ENCODE assay signal across 2 cellular contexts in genomic region chr19:5814847-5815246, GRCh38.
TF ChIP-seq lines count a peak whose summit lies in the region.

No MANE protein-coding gene starts in this region.

TF ChIP-seq in A549, 52 proteins besides CTCF, POLR2A, EP300 and RAD21:
- TF ChIP-seq ZSCAN20 (CRISPR knock-in tag; IDR thresholded peaks at IDR 0.05) = no peak
- TF ChIP-seq SREBF2 (IDR thresholded peaks at IDR 0.05) = no peak
- TF ChIP-seq HOXB13 (CRISPR knock-in tag; IDR thresholded peaks at IDR 0.05; ENCODE audit: low read depth) = no peak
- no peak for TF ChIP-seq NR3C1 (IDR thresholded peaks at IDR 0.05)
- TF ChIP-seq POLR2AphosphoS2 (conservative IDR thresholded peaks at IDR 0.05; ENCODE audit: low read length) = no peak
- TF ChIP-seq MYC (IDR thresholded peaks at IDR 0.05; ENCODE audit: borderline replicate concordance, low read length) = no peak
- TF ChIP-seq BCL3 (IDR thresholded peaks at IDR 0.05) = no peak
- no peak for TF ChIP-seq HOXA7 (CRISPR knock-in tag; IDR thresholded peaks at IDR 0.05)
- TF ChIP-seq MAFK (IDR thresholded peaks at IDR 0.05; ENCODE audit: partially characterized antibody) = no peak
- TF ChIP-seq JUNB (IDR thresholded peaks at IDR 0.05) = no peak
- no peak for TF ChIP-seq RCOR1 (IDR thresholded peaks at IDR 0.05; ENCODE audit: low read depth, low read length)
- TF ChIP-seq FOXS1 (CRISPR knock-in tag; IDR thresholded peaks at IDR 0.05) = no peak
- no peak for TF ChIP-seq ELK1 (IDR thresholded peaks at IDR 0.05; ENCODE audit: low read depth, low read length)
- TF ChIP-seq TP53 (CRISPR knock-in tag; IDR thresholded peaks at IDR 0.05) = no peak
- TF ChIP-seq HEYL (CRISPR knock-in tag; IDR thresholded peaks at IDR 0.05) = no peak

TF ChIP-seq in HepG2, 621 proteins besides CTCF, POLR2A, EP300 and RAD21:
- TF ChIP-seq ZKSCAN8 (CRISPR knock-in tag; IDR thresholded peaks at IDR 0.05; ENCODE audit: borderline replicate concordance) = no peak
- peak; percentile 26 for TF ChIP-seq HNRNPLL (IDR thresholded peaks at IDR 0.05; ENCODE audit: low read depth, low read length, poor library complexity, severe bottlenecking)
TF ChIP-seq in HepG2: peak in this region for 1.
